Comparison of ENCODE assay signal across 8 cellular contexts in the genomic region with DNA sequence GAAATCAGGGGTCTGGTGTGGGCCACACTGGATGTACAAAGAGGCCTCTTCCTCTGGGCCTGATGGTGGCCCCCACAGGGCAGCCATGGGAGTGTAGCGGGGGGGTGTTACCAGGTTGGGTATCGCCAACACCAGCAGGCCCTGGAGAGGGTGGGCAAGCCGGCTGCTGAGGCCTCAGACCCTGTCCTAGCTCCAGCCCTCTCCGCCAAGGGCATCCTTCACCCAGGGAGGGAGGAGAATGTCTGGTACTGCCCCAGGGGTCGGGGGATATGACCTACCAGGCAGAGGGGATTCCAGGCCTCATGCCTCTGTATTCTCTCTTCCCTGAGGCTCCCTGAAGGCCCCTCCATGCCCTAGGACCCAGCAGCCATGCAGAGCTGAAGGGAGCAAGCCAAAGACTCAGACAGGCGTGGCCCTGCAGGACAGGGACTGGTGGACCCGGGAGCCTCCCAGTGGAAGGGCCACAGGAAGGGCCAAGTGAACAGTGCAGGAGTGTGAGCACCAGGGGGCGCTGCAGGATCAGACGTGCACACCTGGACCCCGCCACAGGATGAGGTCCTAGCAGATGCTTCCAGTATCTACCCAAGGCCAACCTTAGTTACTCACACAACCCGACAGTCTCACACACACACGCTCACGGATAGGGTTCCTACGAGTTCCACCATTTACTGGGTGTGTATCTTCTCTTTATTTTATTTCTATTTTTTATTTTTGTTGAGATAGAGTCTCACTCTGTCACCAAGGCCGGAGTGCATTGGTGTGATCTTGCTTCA.
DNase-seq lines count a peak whose midpoint lies in the region; ATAC-seq and TF ChIP-seq lines count a peak whose summit lies in the region.

No MANE protein-coding gene starts in this region.

- no peaks in the 10 kb centered on the region for H3K4me1 ChIP-seq in RWPE2 (ENCODE audit: insufficient read depth, poor library complexity, severe bottlenecking)

- H3K4me3 ChIP-seq in RWPE2 (ENCODE audit: severe bottlenecking) = no peak overlapping the region

- H3K9me3 ChIP-seq in RWPE2 (ENCODE audit: severe bottlenecking) = no peaks in the 10 kb centered on the region

- H3K27ac ChIP-seq in RWPE2 (ENCODE audit: poor library complexity, severe bottlenecking) (no peak overlapping the region), substantia nigra (ENCODE audit: low read depth, low read length, poor library complexity, severe bottlenecking) (no peak overlapping the region)

- TF ChIP-seq CTCF in LNCAP (IDR thresholded peaks at IDR 0.05) (peak; percentile 92), RWPE2 (IDR thresholded peaks at IDR 0.05; ENCODE audit: poor library complexity, severe bottlenecking) (peak; percentile 96)

- peak in 13 of 14 donors; percentile 29 to 91 (median 73) for DNase-seq in C1 segment of cervical spinal cord (lab: John Stamatoyannopoulos, UW)
- DNase-seq in RWPE2 (ENCODE audit: low spot score) = peak; percentile 84
- DNase-seq in activated T-helper 1 cell treated with anti-CD3 and anti-CD28 coated beads, Interleukin-2, amount 50 U/mL, for 16 hours (ENCODE audit: low read depth in 1 of 2, low spot score in 1 of 2) = peak; percentile 83 to 89
- DNase-seq in fibroblast of the conjunctiva (ENCODE audit: low read depth) = peak; percentile 76
- peak; percentile 40 for DNase-seq in non-pigmented ciliary epithelial cell (ENCODE audit: low read depth)
- DNase-seq in substantia nigra (lab: John Stamatoyannopoulos, UW) = peak; percentile 39 to 95 (median 82)

- H3K36me3 ChIP-seq in RWPE2 (ENCODE audit: low read depth) = no peaks in the 10 kb centered on the region

- peak; percentile 62 for ATAC-seq in GM21367 (IDR thresholded peaks at IDR 0.05; ENCODE audit: unreplicated experiment)
- peak; percentile 97 for ATAC-seq in RWPE2 (ENCODE audit: low read depth)

- no peaks in the 10 kb centered on the region for H3K27me3 ChIP-seq in RWPE2 (ENCODE audit: insufficient read depth, poor library complexity, severe bottlenecking)
